In the genomic region with DNA sequence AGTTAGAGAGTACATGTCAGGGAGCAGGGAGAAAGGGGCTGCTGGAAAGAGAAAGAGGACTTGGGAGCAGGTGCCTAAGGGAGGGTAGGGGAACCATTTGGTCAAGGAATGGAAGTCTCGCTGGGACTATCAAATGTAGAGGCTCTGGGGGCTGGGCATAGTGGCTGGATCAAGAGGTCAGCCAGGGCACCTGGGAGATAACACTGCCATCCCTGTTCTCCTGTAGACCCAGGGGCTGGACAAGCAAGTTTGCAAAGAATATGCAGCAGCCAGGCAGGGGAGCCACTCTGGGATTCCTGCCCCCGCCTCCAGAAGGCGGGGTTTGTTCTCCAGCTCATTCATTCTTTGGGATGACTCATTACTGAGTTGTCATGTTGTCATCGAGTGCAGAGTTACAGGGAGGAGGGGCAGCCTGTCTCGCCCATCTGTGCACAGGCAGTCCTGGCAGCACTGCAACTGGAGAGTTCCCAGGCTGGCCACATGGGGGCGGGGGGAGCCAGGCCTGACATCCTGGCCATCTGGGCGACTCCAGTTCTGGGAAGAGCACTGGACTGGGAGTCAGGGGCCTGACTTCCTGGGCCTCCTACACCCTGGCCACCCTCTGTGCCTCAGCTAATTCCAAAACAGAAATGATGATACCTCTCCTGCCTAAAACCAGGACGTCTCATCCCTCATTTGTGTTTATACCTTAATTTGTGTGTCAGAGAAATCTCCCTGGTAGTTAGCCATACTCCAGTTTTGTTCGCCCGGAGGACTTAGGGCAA, we compare ENCODE assay signal across 1 cellular context.
TF ChIP-seq lines count a peak whose summit lies in the region.

No MANE protein-coding gene starts in this region.

TF ChIP-seq in HepG2, 621 proteins besides CTCF, POLR2A, EP300 and RAD21 (continued from another document and continues in another):
- TF ChIP-seq, protein P1, sequence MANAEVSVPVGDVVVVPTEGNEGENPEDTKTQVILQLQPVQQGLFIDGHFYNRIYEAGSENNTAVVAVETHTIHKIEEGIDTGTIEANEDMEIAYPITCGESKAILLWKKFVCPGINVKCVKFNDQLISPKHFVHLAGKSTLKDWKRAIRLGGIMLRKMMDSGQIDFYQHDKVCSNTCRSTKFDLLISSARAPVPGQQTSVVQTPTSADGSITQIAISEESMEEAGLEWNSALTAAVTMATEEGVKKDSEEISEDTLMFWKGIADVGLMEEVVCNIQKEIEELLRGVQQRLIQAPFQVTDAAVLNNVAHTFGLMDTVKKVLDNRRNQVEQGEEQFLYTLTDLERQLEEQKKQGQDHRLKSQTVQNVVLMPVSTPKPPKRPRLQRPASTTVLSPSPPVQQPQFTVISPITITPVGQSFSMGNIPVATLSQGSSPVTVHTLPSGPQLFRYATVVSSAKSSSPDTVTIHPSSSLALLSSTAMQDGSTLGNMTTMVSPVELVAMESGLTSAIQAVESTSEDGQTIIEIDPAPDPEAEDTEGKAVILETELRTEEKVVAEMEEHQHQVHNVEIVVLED (CRISPR knock-in tag; IDR thresholded peaks at IDR 0.05; ENCODE audit: borderline replicate concordance), result peak; percentile 43; the same call in 1 of the 2 replicates
- TF ChIP-seq ZNF383 (CRISPR knock-in tag; IDR thresholded peaks at IDR 0.05; ENCODE audit: borderline replicate concordance), result no peak
- TF ChIP-seq TARDBP (CRISPR knock-in tag; IDR thresholded peaks at IDR 0.05), result peak; percentile 80
- peak; percentile 86 for TF ChIP-seq ZSCAN9 (CRISPR knock-in tag; IDR thresholded peaks at IDR 0.05; ENCODE audit: borderline replicate concordance)
- TF ChIP-seq GZF1 (CRISPR knock-in tag; IDR thresholded peaks at IDR 0.05), result no peak
- TF ChIP-seq RXRA (CRISPR knock-in tag; IDR thresholded peaks at IDR 0.05), result peak; percentile 79
- TF ChIP-seq RFXANK (CRISPR knock-in tag; IDR thresholded peaks at IDR 0.05), result peak; percentile 84; the same call in 1 of the 2 replicates
- TF ChIP-seq ZNF101 (CRISPR knock-in tag; IDR thresholded peaks at IDR 0.05; ENCODE audit: borderline replicate concordance, low read depth), result no peak
- no peak for TF ChIP-seq ZNF30 (CRISPR knock-in tag; IDR thresholded peaks at IDR 0.05)
- TF ChIP-seq ZFYVE20 (CRISPR knock-in tag; IDR thresholded peaks at IDR 0.05; ENCODE audit: borderline replicate concordance, low read depth), result no peak
- TF ChIP-seq YEATS4 (CRISPR knock-in tag; IDR thresholded peaks at IDR 0.05; ENCODE audit: borderline replicate concordance), result no peak
- no peak for TF ChIP-seq ZNF180 (CRISPR knock-in tag; IDR thresholded peaks at IDR 0.05; ENCODE audit: borderline replicate concordance, low read depth)
- TF ChIP-seq, protein P2, sequence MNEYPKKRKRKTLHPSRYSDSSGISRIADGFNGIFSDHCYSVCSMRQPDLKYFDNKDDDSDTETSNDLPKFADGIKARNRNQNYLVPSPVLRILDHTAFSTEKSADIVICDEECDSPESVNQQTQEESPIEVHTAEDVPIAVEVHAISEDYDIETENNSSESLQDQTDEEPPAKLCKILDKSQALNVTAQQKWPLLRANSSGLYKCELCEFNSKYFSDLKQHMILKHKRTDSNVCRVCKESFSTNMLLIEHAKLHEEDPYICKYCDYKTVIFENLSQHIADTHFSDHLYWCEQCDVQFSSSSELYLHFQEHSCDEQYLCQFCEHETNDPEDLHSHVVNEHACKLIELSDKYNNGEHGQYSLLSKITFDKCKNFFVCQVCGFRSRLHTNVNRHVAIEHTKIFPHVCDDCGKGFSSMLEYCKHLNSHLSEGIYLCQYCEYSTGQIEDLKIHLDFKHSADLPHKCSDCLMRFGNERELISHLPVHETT (CRISPR knock-in tag; conservative IDR thresholded peaks at IDR 0.05), result 0 out of 2 replicates have a peak, but pooled peaks have one; percentile 31
- no peak for TF ChIP-seq SRY (CRISPR knock-in tag; IDR thresholded peaks at IDR 0.05)
- no peak for TF ChIP-seq PAX8 (CRISPR knock-in tag; IDR thresholded peaks at IDR 0.05; ENCODE audit: borderline replicate concordance)
- TF ChIP-seq, protein P3, sequence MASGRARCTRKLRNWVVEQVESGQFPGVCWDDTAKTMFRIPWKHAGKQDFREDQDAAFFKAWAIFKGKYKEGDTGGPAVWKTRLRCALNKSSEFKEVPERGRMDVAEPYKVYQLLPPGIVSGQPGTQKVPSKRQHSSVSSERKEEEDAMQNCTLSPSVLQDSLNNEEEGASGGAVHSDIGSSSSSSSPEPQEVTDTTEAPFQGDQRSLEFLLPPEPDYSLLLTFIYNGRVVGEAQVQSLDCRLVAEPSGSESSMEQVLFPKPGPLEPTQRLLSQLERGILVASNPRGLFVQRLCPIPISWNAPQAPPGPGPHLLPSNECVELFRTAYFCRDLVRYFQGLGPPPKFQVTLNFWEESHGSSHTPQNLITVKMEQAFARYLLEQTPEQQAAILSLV (CRISPR knock-in tag; IDR thresholded peaks at IDR 0.05; ENCODE audit: borderline replicate concordance), result peak; percentile 84; the same call in 1 of the 2 replicates
- no peak for TF ChIP-seq ZNF451 (CRISPR knock-in tag; IDR thresholded peaks at IDR 0.05)
- no peak for TF ChIP-seq ZFP36L1 (CRISPR knock-in tag; IDR thresholded peaks at IDR 0.05)
- TF ChIP-seq, protein P4, sequence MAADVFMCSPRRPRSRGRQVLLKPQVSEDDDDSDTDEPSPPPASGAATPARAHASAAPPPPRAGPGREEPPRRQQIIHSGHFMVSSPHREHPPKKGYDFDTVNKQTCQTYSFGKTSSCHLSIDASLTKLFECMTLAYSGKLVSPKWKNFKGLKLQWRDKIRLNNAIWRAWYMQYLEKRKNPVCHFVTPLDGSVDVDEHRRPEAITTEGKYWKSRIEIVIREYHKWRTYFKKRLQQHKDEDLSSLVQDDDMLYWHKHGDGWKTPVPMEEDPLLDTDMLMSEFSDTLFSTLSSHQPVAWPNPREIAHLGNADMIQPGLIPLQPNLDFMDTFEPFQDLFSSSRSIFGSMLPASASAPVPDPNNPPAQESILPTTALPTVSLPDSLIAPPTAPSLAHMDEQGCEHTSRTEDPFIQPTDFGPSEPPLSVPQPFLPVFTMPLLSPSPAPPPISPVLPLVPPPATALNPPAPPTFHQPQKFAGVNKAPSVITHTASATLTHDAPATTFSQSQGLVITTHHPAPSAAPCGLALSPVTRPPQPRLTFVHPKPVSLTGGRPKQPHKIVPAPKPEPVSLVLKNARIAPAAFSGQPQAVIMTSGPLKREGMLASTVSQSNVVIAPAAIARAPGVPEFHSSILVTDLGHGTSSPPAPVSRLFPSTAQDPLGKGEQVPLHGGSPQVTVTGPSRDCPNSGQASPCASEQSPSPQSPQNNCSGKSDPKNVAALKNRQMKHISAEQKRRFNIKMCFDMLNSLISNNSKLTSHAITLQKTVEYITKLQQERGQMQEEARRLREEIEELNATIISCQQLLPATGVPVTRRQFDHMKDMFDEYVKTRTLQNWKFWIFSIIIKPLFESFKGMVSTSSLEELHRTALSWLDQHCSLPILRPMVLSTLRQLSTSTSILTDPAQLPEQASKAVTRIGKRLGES (CRISPR knock-in tag; IDR thresholded peaks at IDR 0.05; ENCODE audit: borderline replicate concordance), result no peak
- TF ChIP-seq TEAD3 (CRISPR knock-in tag; optimal IDR thresholded peaks at IDR 0.05; ENCODE audit: borderline replicate concordance), result peak; percentile 85
- peak; percentile 52; the same call in 1 of the 2 replicates for TF ChIP-seq BORCS8-MEF2B (CRISPR knock-in tag; IDR thresholded peaks at IDR 0.05)
- TF ChIP-seq, protein P5, sequence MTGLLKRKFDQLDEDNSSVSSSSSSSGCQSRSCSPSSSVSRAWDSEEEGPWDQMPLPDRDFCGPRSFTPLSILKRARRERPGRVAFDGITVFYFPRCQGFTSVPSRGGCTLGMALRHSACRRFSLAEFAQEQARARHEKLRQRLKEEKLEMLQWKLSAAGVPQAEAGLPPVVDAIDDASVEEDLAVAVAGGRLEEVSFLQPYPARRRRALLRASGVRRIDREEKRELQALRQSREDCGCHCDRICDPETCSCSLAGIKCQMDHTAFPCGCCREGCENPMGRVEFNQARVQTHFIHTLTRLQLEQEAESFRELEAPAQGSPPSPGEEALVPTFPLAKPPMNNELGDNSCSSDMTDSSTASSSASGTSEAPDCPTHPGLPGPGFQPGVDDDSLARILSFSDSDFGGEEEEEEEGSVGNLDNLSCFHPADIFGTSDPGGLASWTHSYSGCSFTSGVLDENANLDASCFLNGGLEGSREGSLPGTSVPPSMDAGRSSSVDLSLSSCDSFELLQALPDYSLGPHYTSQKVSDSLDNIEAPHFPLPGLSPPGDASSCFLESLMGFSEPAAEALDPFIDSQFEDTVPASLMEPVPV (CRISPR knock-in tag; IDR thresholded peaks at IDR 0.05), result no peak
- TF ChIP-seq HDAC1 (CRISPR knock-in tag; IDR thresholded peaks at IDR 0.05), result peak; percentile 86
- TF ChIP-seq KLF12 (CRISPR knock-in tag; IDR thresholded peaks at IDR 0.05; ENCODE audit: borderline replicate concordance), result no peak
- TF ChIP-seq ZNF331 (CRISPR knock-in tag; IDR thresholded peaks at IDR 0.05), result peak; percentile 94
- no peak for TF ChIP-seq ZNF879 (CRISPR knock-in tag; IDR thresholded peaks at IDR 0.05)
- TF ChIP-seq ZNF775 (CRISPR knock-in tag; IDR thresholded peaks at IDR 0.05; ENCODE audit: borderline replicate concordance), result no peak
- peak; percentile 77 for TF ChIP-seq ZNF644 (CRISPR knock-in tag; IDR thresholded peaks at IDR 0.05; ENCODE audit: low read depth)
- no peak for TF ChIP-seq MAFK (conservative IDR thresholded peaks at IDR 0.05 in 1 of 2, IDR thresholded peaks at IDR 0.05 in 1 of 2; ENCODE audit: low read length in 2 of 2)
- TF ChIP-seq ZNF274 (CRISPR knock-in tag; IDR thresholded peaks at IDR 0.05), result no peak
- peak; percentile 94 for TF ChIP-seq JUN (CRISPR knock-in tag; IDR thresholded peaks at IDR 0.05)
- TF ChIP-seq SMYD3 (CRISPR knock-in tag; IDR thresholded peaks at IDR 0.05), result no peak
- TF ChIP-seq HOXD1 (CRISPR knock-in tag; IDR thresholded peaks at IDR 0.05), result peak; percentile 75; the same call in 1 of the 2 replicates
- TF ChIP-seq, protein P6, sequence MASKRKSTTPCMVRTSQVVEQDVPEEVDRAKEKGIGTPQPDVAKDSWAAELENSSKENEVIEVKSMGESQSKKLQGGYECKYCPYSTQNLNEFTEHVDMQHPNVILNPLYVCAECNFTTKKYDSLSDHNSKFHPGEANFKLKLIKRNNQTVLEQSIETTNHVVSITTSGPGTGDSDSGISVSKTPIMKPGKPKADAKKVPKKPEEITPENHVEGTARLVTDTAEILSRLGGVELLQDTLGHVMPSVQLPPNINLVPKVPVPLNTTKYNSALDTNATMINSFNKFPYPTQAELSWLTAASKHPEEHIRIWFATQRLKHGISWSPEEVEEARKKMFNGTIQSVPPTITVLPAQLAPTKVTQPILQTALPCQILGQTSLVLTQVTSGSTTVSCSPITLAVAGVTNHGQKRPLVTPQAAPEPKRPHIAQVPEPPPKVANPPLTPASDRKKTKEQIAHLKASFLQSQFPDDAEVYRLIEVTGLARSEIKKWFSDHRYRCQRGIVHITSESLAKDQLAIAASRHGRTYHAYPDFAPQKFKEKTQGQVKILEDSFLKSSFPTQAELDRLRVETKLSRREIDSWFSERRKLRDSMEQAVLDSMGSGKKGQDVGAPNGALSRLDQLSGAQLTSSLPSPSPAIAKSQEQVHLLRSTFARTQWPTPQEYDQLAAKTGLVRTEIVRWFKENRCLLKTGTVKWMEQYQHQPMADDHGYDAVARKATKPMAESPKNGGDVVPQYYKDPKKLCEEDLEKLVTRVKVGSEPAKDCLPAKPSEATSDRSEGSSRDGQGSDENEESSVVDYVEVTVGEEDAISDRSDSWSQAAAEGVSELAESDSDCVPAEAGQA (IDR thresholded peaks at IDR 0.05; ENCODE audit: low read depth), result no peak
- TF ChIP-seq, protein P6 (CRISPR knock-in tag; IDR thresholded peaks at IDR 0.05; ENCODE audit: borderline replicate concordance), result no peak
- no peak for TF ChIP-seq ZNF33A (CRISPR knock-in tag; IDR thresholded peaks at IDR 0.05; ENCODE audit: borderline replicate concordance)
- TF ChIP-seq, protein P7, sequence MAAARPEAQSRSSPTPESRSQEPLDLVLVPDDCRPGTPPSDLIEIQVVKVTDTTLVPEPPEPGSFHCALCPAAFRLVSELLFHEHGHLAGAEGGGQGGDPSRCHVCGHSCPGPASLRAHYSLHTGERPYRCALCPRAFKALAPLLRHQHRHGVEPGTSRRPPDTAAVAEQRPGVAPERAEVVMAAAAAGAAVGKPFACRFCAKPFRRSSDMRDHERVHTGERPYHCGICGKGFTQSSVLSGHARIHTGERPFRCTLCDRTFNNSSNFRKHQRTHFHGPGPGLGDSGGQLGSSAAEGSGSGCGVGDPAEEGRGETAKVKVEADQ (CRISPR knock-in tag; IDR thresholded peaks at IDR 0.05; ENCODE audit: borderline replicate concordance), result no peak
- TF ChIP-seq, protein P8, sequence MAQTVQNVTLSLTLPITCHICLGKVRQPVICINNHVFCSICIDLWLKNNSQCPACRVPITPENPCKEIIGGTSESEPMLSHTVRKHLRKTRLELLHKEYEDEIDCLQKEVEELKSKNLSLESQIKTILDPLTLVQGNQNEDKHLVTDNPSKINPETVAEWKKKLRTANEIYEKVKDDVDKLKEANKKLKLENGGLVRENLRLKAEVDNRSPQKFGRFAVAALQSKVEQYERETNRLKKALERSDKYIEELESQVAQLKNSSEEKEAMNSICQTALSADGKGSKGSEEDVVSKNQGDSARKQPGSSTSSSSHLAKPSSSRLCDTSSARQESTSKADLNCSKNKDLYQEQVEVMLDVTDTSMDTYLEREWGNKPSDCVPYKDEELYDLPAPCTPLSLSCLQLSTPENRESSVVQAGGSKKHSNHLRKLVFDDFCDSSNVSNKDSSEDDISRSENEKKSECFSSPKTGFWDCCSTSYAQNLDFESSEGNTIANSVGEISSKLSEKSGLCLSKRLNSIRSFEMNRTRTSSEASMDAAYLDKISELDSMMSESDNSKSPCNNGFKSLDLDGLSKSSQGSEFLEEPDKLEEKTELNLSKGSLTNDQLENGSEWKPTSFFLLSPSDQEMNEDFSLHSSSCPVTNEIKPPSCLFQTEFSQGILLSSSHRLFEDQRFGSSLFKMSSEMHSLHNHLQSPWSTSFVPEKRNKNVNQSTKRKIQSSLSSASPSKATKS (CRISPR knock-in tag; IDR thresholded peaks at IDR 0.05), result no peak
